In genomic region chr4:43343298-43343697, GRCh38 we compare ENCODE assay signal across 26 cellular contexts.
DNase-seq lines count a peak whose midpoint lies in the region; ATAC-seq, FAIRE-seq and TF ChIP-seq lines count a peak whose summit lies in the region.
"Had no signal": no experiment of that assay in that cellular context is flagged by ENCODE, and none has a peak within 500 bp of the region (broad histone marks: within the 10 kb centered on the region; RNA-seq: fewer than 3 reads in every experiment).

No MANE protein-coding gene starts in this region.

- H3K4me1 Mint-ChIP-seq in activated T-cell treated with anti-CD3 and anti-CD28 coated beads, Interleukin-2, amount 50 U/mL, for 72 hours (ENCODE audit: low read depth): no peaks in the 10 kb centered on the region
- H3K4me1 Mint-ChIP-seq in Calu3 (ENCODE audit: low read depth, unreplicated experiment): no peaks in the 10 kb centered on the region
- H3K4me1 Mint-ChIP-seq: CD14-positive monocyte; CD8-positive, alpha-beta memory T cell had no signal

- TF ChIP-seq POLR2A in IMR-90 (IDR thresholded peaks at IDR 0.05; ENCODE audit: low read depth, low read length): no peak
- TF ChIP-seq POLR2A in H1 (IDR thresholded peaks at IDR 0.05; ENCODE audit: control extremely low read depth in 1 of 2, low read depth in 2 of 2, low read length in 2 of 2): no peak

- intact Hi-C loops in Calu3 (cut with micrococcal nuclease; ENCODE audit: unreplicated experiment) (no loop called here), IMR-90 (cut with micrococcal nuclease) (no loop called here)

- no peak overlapping the region for H3K56ac ChIP-seq in IMR-90 (ENCODE audit: extremely low read depth, insufficient read depth, low read length)
- no peak overlapping the region for H3K56ac ChIP-seq in H1 (replicated peaks; ENCODE audit: insufficient read length, low read depth, low read length)

- H2BK20ac ChIP-seq in IMR-90 (ENCODE audit: low read depth, low read length) (0 out of 2 replicates have a peak overlapping the region, but pooled peaks have one; percentile 29), H1 (ENCODE audit: low read length) (no peak overlapping the region)

- CTCF ChIA-PET in Calu3 (lab: Charles Lee): no interaction called here
- CTCF ChIA-PET in IMR-90 (lab: Yijun Ruan, JAX): no interaction called here
- CTCF ChIA-PET in H1 (lab: Charles Lee; ENCODE audit: partially characterized antibody): interaction anchor here (0.5 kb wide), 1 partner anchor 306 kb away, joined by 3 read pairs; no protein-coding TSS in a partner anchor

- in situ Hi-C loops in IMR-90 (cut with MboI; ENCODE audit: low sequenced_read_pairs): no loop called here

- no peak for ATAC-seq in activated T-cell treated with anti-CD3 and anti-CD28 coated beads, Interleukin-2, amount 50 U/mL, for 72 hours (replicated peaks in 1 of 2)
- ATAC-seq in IMR-90 (ENCODE audit: low read depth): no peak
- no peak for ATAC-seq in GM19463 (IDR thresholded peaks at IDR 0.05; ENCODE audit: unreplicated experiment)
- ATAC-seq: A549, HCT116 had no signal

- peak overlapping the region; percentile 54 for H3K27ac Mint-ChIP-seq in activated T-cell treated with anti-CD3 and anti-CD28 coated beads, Interleukin-2, amount 50 U/mL, for 72 hours
- H3K27ac Mint-ChIP-seq in Calu3 (ENCODE audit: unreplicated experiment): peak overlapping the region; percentile 15
- H3K27ac Mint-ChIP-seq: CD14-positive monocyte; CD4-positive, alpha-beta T cell; CD8-positive, alpha-beta memory T cell; HFFc6 had no signal

- peaks cover 0 to 9% of the 10 kb centered on the region in 2 experiments; a peak in 2 of 4 replicates for H3K79me1 ChIP-seq in IMR-90 (ENCODE audit: low read depth in 1 of 2, low read length in 2 of 2)
- no peaks in the 10 kb centered on the region for H3K79me1 ChIP-seq in H1 (ENCODE audit: low read depth, low read length)

- no peaks in the 10 kb centered on the region for H3K23me2 ChIP-seq in H1 (ENCODE audit: low read depth, low read length)

- H3K14ac ChIP-seq in IMR-90 (replicated peaks; ENCODE audit: low read depth, low read length) (no peak overlapping the region), H1 (ENCODE audit: insufficient read length) (no peak overlapping the region)

- H3K4me2 ChIP-seq in IMR-90 (ENCODE audit: low read depth, low read length): no peak overlapping the region
- no peak overlapping the region for H3K4me2 ChIP-seq in H1 (ENCODE audit: insufficient read depth in 1 of 2, low read depth in 2 of 2, low read length in 2 of 2)
- H3K4me2 ChIP-seq: A549; BLaER1 treated with 17β-estradiol and CSF1 and Interleukin-3, amounts not matched to agents 10 nM and 100 nM had no signal

- H4K91ac ChIP-seq in IMR-90 (ENCODE audit: insufficient read depth, low read depth, low read length): no peak overlapping the region
- no peak overlapping the region for H4K91ac ChIP-seq in H1 (replicated peaks; ENCODE audit: insufficient read length, low read length)

- H3K36me3 ChIP-seq in IMR-90 (ENCODE audit: control insufficient read depth, insufficient read depth, low read length) (no peaks in the 10 kb centered on the region), H1 (ENCODE audit: control insufficient read depth in 2 of 4, insufficient read depth in 4 of 4, low read length in 3 of 4) (no peaks in the 10 kb centered on the region)
- H3K36me3 ChIP-seq: BE2C; BLaER1 treated with 17β-estradiol and CSF1 and Interleukin-3, amounts not matched to agents 10 nM and 100 nM had no signal

- H3K27me3 Mint-ChIP-seq in activated T-cell treated with anti-CD3 and anti-CD28 coated beads, Interleukin-2, amount 50 U/mL, for 72 hours (ENCODE audit: low read depth): no peaks in the 10 kb centered on the region
- H3K27me3 Mint-ChIP-seq in Calu3 (ENCODE audit: unreplicated experiment): no peaks in the 10 kb centered on the region
- H3K27me3 Mint-ChIP-seq: CD4-positive, alpha-beta T cell; CD8-positive, alpha-beta memory T cell had no signal

- peaks cover 0 to 2% of the 10 kb centered on the region in 2 donors for H3K9me3 Mint-ChIP-seq in activated T-cell treated with anti-CD3 and anti-CD28 coated beads, Interleukin-2, amount 50 U/mL, for 72 hours
- peaks cover 4% of the 10 kb centered on the region for H3K9me3 Mint-ChIP-seq in Calu3 (ENCODE audit: low read depth, unreplicated experiment)
- H3K9me3 Mint-ChIP-seq: H9 had no signal

- H3K9me3 ChIP-seq in IMR-90 (ENCODE audit: control insufficient read depth, insufficient read depth, low read length) (no peaks in the 10 kb centered on the region), H1 (ENCODE audit: insufficient read depth in 2 of 2, low read depth in 1 of 2, low read length in 1 of 2) (no peaks in the 10 kb centered on the region)
- H3K9me3 ChIP-seq: A549, BE2C had no signal

- TF ChIP-seq CTCF in Calu3 (IDR thresholded peaks at IDR 0.05; ENCODE audit: unreplicated experiment): no peak
- no peak for TF ChIP-seq CTCF in IMR-90 (conservative IDR thresholded peaks at IDR 0.05; ENCODE audit: low read depth, low read length)
- TF ChIP-seq CTCF in H1 (IDR thresholded peaks at IDR 0.05; ENCODE audit: control extremely low read depth in 1 of 3, insufficient read depth in 1 of 3, low read depth in 1 of 3, low read length in 3 of 3): no peak

- H3K9ac ChIP-seq in IMR-90 (ENCODE audit: low read depth, low read length): no peak overlapping the region
- H3K9ac ChIP-seq in H1 (replicated peaks in 1 of 4; ENCODE audit: extremely low read depth in 1 of 4, low read depth in 3 of 4, low read length in 3 of 4): no peak overlapping the region
- H3K9ac ChIP-seq: BLaER1 treated with 17β-estradiol and CSF1 and Interleukin-3, amounts not matched to agents 10 nM and 100 nM had no signal

- H3K23ac ChIP-seq in IMR-90 (ENCODE audit: low read depth, low read length): no peak overlapping the region
- H3K23ac ChIP-seq in H1 (ENCODE audit: insufficient read length): no peak overlapping the region

- H2AFZ ChIP-seq in IMR-90 (replicated peaks; ENCODE audit: low read length, poor library complexity): no peak overlapping the region
- H2AFZ ChIP-seq in H1 (ENCODE audit: low read length): 0 out of 2 replicates have a peak overlapping the region, but pooled peaks have one; percentile 27

- no peak overlapping the region for H2BK5ac ChIP-seq in IMR-90 (ENCODE audit: low read depth, low read length, poor library complexity, severe bottlenecking)
- H2BK5ac ChIP-seq in H1 (ENCODE audit: low read depth, low read length): no peak overlapping the region

- no peak for FAIRE-seq in H1 (lab: Jason Lieb, UNC)
- FAIRE-seq: A549, GM12891, GM18507 had no signal

- H3K18ac ChIP-seq in IMR-90 (ENCODE audit: low read depth, low read length) (no peak overlapping the region; the same call in 1 of the 2 replicates), H1 (ENCODE audit: extremely low read depth, low read length) (no peak overlapping the region)

- no peak overlapping the region for H3K4me3 ChIP-seq in IMR-90 (ENCODE audit: insufficient read depth, low read depth, low read length)
- no peak overlapping the region for H3K4me3 ChIP-seq in H1 (ENCODE audit: extremely low read depth in 1 of 4, insufficient read depth in 2 of 4, low read depth in 3 of 4, low read length in 4 of 4)
- H3K4me3 ChIP-seq: A549; BLaER1 treated with 17β-estradiol and CSF1 and Interleukin-3, amounts not matched to agents 10 nM and 100 nM had no signal

- H3K4ac ChIP-seq in IMR-90 (ENCODE audit: low read depth, low read length) (no peak overlapping the region), H1 (replicated peaks; ENCODE audit: insufficient read length, low read depth, low read length) (no peak overlapping the region)

- no peaks in the 10 kb centered on the region for H3K9me1 ChIP-seq in IMR-90 (ENCODE audit: insufficient read depth, low read length)

- peak overlapping the region; percentile 34; the same call in 1 of the 2 replicates for H2BK120ac ChIP-seq in IMR-90 (ENCODE audit: low read depth, low read length)
- no peak overlapping the region for H2BK120ac ChIP-seq in H1 (replicated peaks; ENCODE audit: low read depth, low read length)

- H2BK15ac ChIP-seq in IMR-90 (ENCODE audit: low read depth, low read length) (no peak overlapping the region), H1 (ENCODE audit: low read length) (no peak overlapping the region)

- no peak for TF ChIP-seq EP300 in H1 (IDR thresholded peaks at IDR 0.05; ENCODE audit: borderline replicate concordance in 1 of 2, low read depth in 2 of 2, low read length in 2 of 2)

- no peaks in the 10 kb centered on the region for H3K79me2 ChIP-seq in H1 (ENCODE audit: control insufficient read depth in 1 of 2, insufficient read depth in 2 of 2, low read length in 2 of 2)

- no peaks in the 10 kb centered on the region for H3K36me3 Mint-ChIP-seq in activated T-cell treated with anti-CD3 and anti-CD28 coated beads, Interleukin-2, amount 50 U/mL, for 72 hours (ENCODE audit: insufficient read depth in 2 of 2)
- no peaks in the 10 kb centered on the region for H3K36me3 Mint-ChIP-seq in Calu3 (ENCODE audit: insufficient read depth, unreplicated experiment)
- H3K36me3 Mint-ChIP-seq: CD14-positive monocyte; CD8-positive, alpha-beta memory T cell had no signal

- peak overlapping the region in 1 of 2 experiments; percentile 29; a peak in 1 of 4 replicates for H4K8ac ChIP-seq in IMR-90 (ENCODE audit: low read depth in 2 of 2, low read length in 2 of 2)
- H4K8ac ChIP-seq in H1 (ENCODE audit: extremely low read depth, insufficient read depth, low read length): no peak overlapping the region

- dilution Hi-C loops in IMR-90 (cut with HindIII; ENCODE audit: low sequenced_read_pairs, unreplicated experiment): no loop called here

- no peak overlapping the region for H3K4me3 Mint-ChIP-seq in activated T-cell treated with anti-CD3 and anti-CD28 coated beads, Interleukin-2, amount 50 U/mL, for 72 hours
- H3K4me3 Mint-ChIP-seq in Calu3 (ENCODE audit: low read depth, unreplicated experiment): no peak overlapping the region
- H3K4me3 Mint-ChIP-seq: CD14-positive monocyte; CD4-positive, alpha-beta T cell; CD8-positive, alpha-beta memory T cell; H9; HFFc6 had no signal

- no peak overlapping the region for H2AK9ac ChIP-seq in IMR-90 (replicated peaks; ENCODE audit: low read depth, low read length, poor library complexity)

- POLR2A ChIA-PET in IMR-90 (lab: Charles Lee; ENCODE audit: unreplicated experiment) (no interaction called here), H1 (lab: Charles Lee; ENCODE audit: partially characterized antibody) (no interaction called here)

- DNase-seq in activated T-cell treated with anti-CD3 and anti-CD28 coated beads, Interleukin-2, amount 50 U/mL, for 72 hours: no peak
- DNase-seq in activated T-cell treated with anti-CD3 and anti-CD28 coated beads for 4 hours (no peak), Calu3 (no peak), IMR-90 (no peak), H1 (ENCODE audit: low read depth in 1 of 2, low spot score in 2 of 2) (no peak), NOMO-1 (lab: John Stamatoyannopoulos, UW; ENCODE audit: unreplicated experiment in 2 of 2) (no peak), globus pallidus (ENCODE audit: low spot score) (no peak)
- DNase-seq: ACHN; AML-193; BE2C; CD4-positive, alpha-beta T cell; CD8-positive, alpha-beta memory T cell; DMS53; DMS79 treated with DMSO at 0.1 percent for 48 hours; GF-D8; GOT3; H9; HFFc6 had no signal

- H3K4me1 ChIP-seq in IMR-90 (ENCODE audit: control insufficient read depth, insufficient read depth, low read length) (peaks cover 8% of the 10 kb centered on the region), H1 (replicated peaks in 1 of 4; ENCODE audit: control insufficient read depth in 3 of 4, insufficient read depth in 4 of 4, low read length in 3 of 4) (no peaks in the 10 kb centered on the region)
- H3K4me1 ChIP-seq: A549, BE2C had no signal

- BruUV-seq in Calu3 (replicated peaks; lab: Mats Ljungman, UMichigan) (no TSS peak), IMR-90 (replicated peaks; lab: Mats Ljungman, UMichigan) (no TSS peak)

- no peak overlapping the region for H4K5ac ChIP-seq in IMR-90 (ENCODE audit: low read depth, low read length)
- H4K5ac ChIP-seq in H1 (ENCODE audit: insufficient read length, low read depth, low read length): no peak overlapping the region

- H2BK12ac ChIP-seq in H1 (ENCODE audit: low read depth, low read length): no peak overlapping the region

- H2AK5ac ChIP-seq in IMR-90 (ENCODE audit: low read depth, low read length): peak overlapping the region; percentile 62; the same call in 1 of the 2 replicates
- H2AK5ac ChIP-seq in H1 (ENCODE audit: low read depth, low read length): no peak overlapping the region

- H3K27me3 ChIP-seq in IMR-90 (ENCODE audit: control insufficient read depth, insufficient read depth, low read length) (no peaks in the 10 kb centered on the region), H1 (replicated peaks in 1 of 4; ENCODE audit: control insufficient read depth in 3 of 4, extremely low read depth in 1 of 4, insufficient read depth in 3 of 4, low read length in 3 of 4) (no peaks in the 10 kb centered on the region)
- H3K27me3 ChIP-seq: BE2C; BLaER1 treated with 17β-estradiol and CSF1 and Interleukin-3, amounts not matched to agents 10 nM and 100 nM had no signal

- TF ChIP-seq RAD21 in IMR-90 (IDR thresholded peaks at IDR 0.05; ENCODE audit: low read length): no peak
- no peak for TF ChIP-seq RAD21 in H1 (IDR thresholded peaks at IDR 0.05 in 1 of 2, conservative IDR thresholded peaks at IDR 0.05 in 1 of 2; ENCODE audit: low read depth in 2 of 2, low read length in 2 of 2)

- no peak overlapping the region for H3K27ac ChIP-seq in IMR-90 (ENCODE audit: insufficient read depth, low read length)
- no peak overlapping the region for H3K27ac ChIP-seq in H1 (ENCODE audit: low read depth, low read length)
- H3K27ac ChIP-seq: 22Rv1; A549; BLaER1 treated with 17β-estradiol and CSF1 and Interleukin-3, amounts not matched to agents 10 nM and 100 nM had no signal

- H4K20me1 ChIP-seq in IMR-90 (ENCODE audit: insufficient read depth, low read length): no peaks in the 10 kb centered on the region
- no peaks in the 10 kb centered on the region for H4K20me1 ChIP-seq in H1 (replicated peaks in 1 of 2; ENCODE audit: control insufficient read depth in 1 of 2, insufficient read depth in 2 of 2, low read length in 2 of 2)
- H4K20me1 ChIP-seq: BLaER1 treated with 17β-estradiol and CSF1 and Interleukin-3, amounts not matched to agents 10 nM and 100 nM had no signal
